30 cellular contexts compared by ENCODE assay signal in genomic region chr12:94026566-94026965, GRCh38.
"Had no signal": no experiment of that assay in that cellular context is flagged by ENCODE, and none has a peak within 500 bp of the region (broad histone marks: within the 10 kb centered on the region; RNA-seq: fewer than 3 reads in every experiment).

No MANE protein-coding gene starts in this region.

- DNase-seq: effector CD8-positive, alpha-beta T cell; erythroblast; esophagus squamous epithelium; foreskin keratinocyte; heart left ventricle; kidney; left lung; mesenchymal stem cell; mucosa of descending colon; naive B cell; stimulated activated CD4-positive, alpha-beta T cell treated with anti-CD3 and anti-CD28 coated beads, Interleukin-12 subunit alpha, Interleukin-12 subunit beta, amount 100 ng/mL, for 4 hours; stimulated activated CD4-positive, alpha-beta T cell treated with anti-CD3 and anti-CD28 coated beads, Interleukin-1b, Interleukin-23, amount 100 ng/mL, for 48 hours; stimulated activated CD4-positive, alpha-beta T cell treated with anti-CD3 and anti-CD28 coated beads, Interleukin-4, amount 100 ng/mL, for 1 hour; stimulated activated CD8-positive, alpha-beta memory T cell treated with anti-CD3 and anti-CD28 coated beads, Interleukin-4, amount 100 ng/mL, for 48 hours; stimulated activated naive CD4-positive, alpha-beta T cell; stimulated activated naive CD8-positive, alpha-beta T cell treated with anti-CD3 and anti-CD28 coated beads, Interleukin-15, amount 100 ng/mL, for 72 hours; transverse colon; upper lobe of right lung; uterus had no signal

- H3K4me3 ChIP-seq: esophagus squamous epithelium, gastroesophageal sphincter, heart left ventricle, hepatocyte, left lung, mucosa of descending colon, prostate gland, right atrium auricular region, smooth muscle cell, suprapubic skin, transverse colon, upper lobe of right lung, uterus had no signal

- H3K9me3 ChIP-seq: mucosa of descending colon, prostate gland, transverse colon, upper lobe of right lung had no signal

- H3K36me3 ChIP-seq: esophagus squamous epithelium, gastroesophageal sphincter, heart left ventricle, left lung, prostate gland, right atrium auricular region, suprapubic skin, transverse colon, upper lobe of right lung, uterus had no signal

- H3K4me1 Mint-ChIP-seq: mesothelial cell of epicardium, neural crest cell had no signal

- H3K27ac Mint-ChIP-seq: dendritic cell treated with granulocyte-macrophage colony-stimulating factor and Interleukin-4, amounts not matched to agents 40 ng/mL and 50 ng/mL, for 4 days; mesothelial cell of epicardium; naive B cell; natural killer cell treated with Interleukin-12 subunit alpha and Interleukin-12 subunit beta and Interleukin-15 and Interleukin-18, amount 100 ng/mL, for 72 hours; stimulated activated naive CD8-positive, alpha-beta T cell treated with anti-CD3 and anti-CD28 coated beads, Interleukin-15, amount 100 ng/mL, for 72 hours had no signal

- H3K4me1 ChIP-seq: esophagus squamous epithelium, foreskin keratinocyte, gastroesophageal sphincter, left lung, prostate gland, right atrium auricular region, suprapubic skin, transverse colon, upper lobe of right lung, uterus had no signal

- H3K27me3 ChIP-seq: esophagus squamous epithelium, foreskin keratinocyte, gastroesophageal sphincter, heart left ventricle, hepatocyte, left lung, right atrium auricular region, suprapubic skin, transverse colon, upper lobe of right lung, uterus had no signal

- H3K27me3 Mint-ChIP-seq: stimulated activated naive CD8-positive, alpha-beta T cell treated with anti-CD3 and anti-CD28 coated beads, Interleukin-15, amount 100 ng/mL, for 72 hours had no signal

- H3K4me3 Mint-ChIP-seq: dendritic cell treated with granulocyte-macrophage colony-stimulating factor and Interleukin-4, amounts not matched to agents 40 ng/mL and 50 ng/mL, for 4 days; mesothelial cell of epicardium; naive B cell; natural killer cell treated with Interleukin-12 subunit alpha and Interleukin-12 subunit beta and Interleukin-15 and Interleukin-18, amount 100 ng/mL, for 72 hours; neural crest cell; stimulated activated naive CD8-positive, alpha-beta T cell treated with anti-CD3 and anti-CD28 coated beads, Interleukin-15, amount 100 ng/mL, for 72 hours had no signal

- ATAC-seq: foreskin keratinocyte; gastroesophageal sphincter; left lung; mucosa of descending colon; natural killer cell treated with Interleukin-12 subunit alpha and Interleukin-12 subunit beta and Interleukin-15 and Interleukin-18, amount 100 ng/mL, for 72 hours; sciatic nerve; stimulated activated naive CD8-positive, alpha-beta T cell treated with anti-CD3 and anti-CD28 coated beads, Interleukin-15, amount 100 ng/mL, for 72 hours had no signal
